ENCODE assay signal across 21 cellular contexts in the genomic region with DNA sequence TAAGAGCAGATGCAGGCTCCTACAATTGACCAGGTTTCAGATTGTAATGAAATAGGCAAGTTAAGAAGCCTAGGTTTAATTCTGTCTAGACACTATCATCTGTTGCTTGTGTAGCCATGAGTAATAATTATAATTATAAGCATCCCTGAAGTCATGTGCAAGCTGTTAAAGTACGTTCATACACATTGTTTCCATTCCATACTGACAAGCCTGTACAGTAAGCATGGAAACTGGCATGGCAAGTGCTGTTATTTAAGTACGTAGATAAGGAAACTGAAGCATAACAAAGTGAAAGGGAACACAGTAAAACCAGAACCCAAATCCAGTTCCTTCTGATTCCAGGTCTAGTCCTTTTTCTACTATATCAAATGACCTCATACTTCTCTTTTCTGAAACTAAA.
DNase-seq lines count a peak whose midpoint lies in the region; ATAC-seq lines count a peak whose summit lies in the region.
"Had no signal": no experiment of that assay in that cellular context is flagged by ENCODE, and none has a peak within 500 bp of the region (broad histone marks: within the 10 kb centered on the region; RNA-seq: fewer than 3 reads in every experiment).

No MANE protein-coding gene starts in this region.

- no peaks in the 10 kb centered on the region for H3K79me1 ChIP-seq in trophoblast cell (ENCODE audit: low read length)

- no peak overlapping the region for H4K12ac ChIP-seq in trophoblast cell (ENCODE audit: low read depth, low read length)

- H4K8ac ChIP-seq in trophoblast cell (ENCODE audit: low read depth, low read length): no peak overlapping the region

- H3K27me3 ChIP-seq in trophoblast cell (ENCODE audit: insufficient read depth, low read length): no peaks in the 10 kb centered on the region
- H3K27me3 ChIP-seq in CD4-positive, alpha-beta memory T cell (ENCODE audit: insufficient read depth, low read length): no peaks in the 10 kb centered on the region
- H3K27me3 ChIP-seq: MG63, SJSA1 had no signal

- H3K23ac ChIP-seq in trophoblast cell (ENCODE audit: low read length): no peak overlapping the region

- ATAC-seq in HG03045 (IDR thresholded peaks at IDR 0.05; ENCODE audit: unreplicated experiment): no peak

- no CpG with 5 or more reads among the region's 2 CpGs for WGBS in trophoblast cell (ENCODE audit: extremely low coverage, insufficient coverage, insufficient read length)

- H3K9ac ChIP-seq in trophoblast cell (ENCODE audit: low read length): no peak overlapping the region

- H2BK120ac ChIP-seq in trophoblast cell (ENCODE audit: insufficient read depth, low read length, poor library complexity): no peak overlapping the region

- POLR2A ChIA-PET in CD4-positive, alpha-beta memory T cell (lab: Charles Lee; ENCODE audit: partially characterized antibody): no interaction called here

- no peak overlapping the region for H3K27ac ChIP-seq in epithelial cell of prostate
- no peak overlapping the region for H3K27ac ChIP-seq in trophoblast cell (ENCODE audit: low read depth, low read length)
- H3K27ac ChIP-seq in CD4-positive, alpha-beta memory T cell (ENCODE audit: low read depth, low read length): no peak overlapping the region
- H3K27ac ChIP-seq: SJSA1 had no signal

- H3K4me3 ChIP-seq in trophoblast cell (ENCODE audit: low read depth, low read length): no peak overlapping the region
- no peak overlapping the region for H3K4me3 ChIP-seq in CD4-positive, alpha-beta memory T cell (ENCODE audit: low read length in 2 of 2)
- H3K4me3 ChIP-seq: MG63, SJSA1 had no signal

- CTCF ChIA-PET in CD4-positive, alpha-beta memory T cell (lab: Charles Lee; ENCODE audit: partially characterized antibody): no interaction called here

- H3K9me3 ChIP-seq in trophoblast cell (ENCODE audit: insufficient read depth, low read depth, low read length): peaks cover 10% of the 10 kb centered on the region
- H3K9me3 ChIP-seq in CD4-positive, alpha-beta memory T cell (ENCODE audit: control insufficient read depth in 1 of 2, low read length in 2 of 2): no peaks in the 10 kb centered on the region
- H3K9me3 ChIP-seq: MG63, SJSA1 had no signal

- H3K18ac ChIP-seq in trophoblast cell (ENCODE audit: low read length): no peak overlapping the region

- no peaks in the 10 kb centered on the region for H3K36me3 Mint-ChIP-seq in CD4-positive, alpha-beta memory T cell

- H3K4ac ChIP-seq in trophoblast cell (ENCODE audit: low read depth, low read length): no peak overlapping the region

- no peak overlapping the region for H3K14ac ChIP-seq in trophoblast cell (ENCODE audit: low read length)

- no peak overlapping the region for H2AK5ac ChIP-seq in trophoblast cell (ENCODE audit: low read length)

- no peaks in the 10 kb centered on the region for H3K79me2 ChIP-seq in trophoblast cell (ENCODE audit: control insufficient read depth, insufficient read depth, low read length, poor library complexity)

- H3K27ac Mint-ChIP-seq in CD4-positive, alpha-beta memory T cell: no peak overlapping the region

- H3K4me3 Mint-ChIP-seq in CD4-positive, alpha-beta memory T cell: no peak overlapping the region

- H2AFZ ChIP-seq in trophoblast cell (ENCODE audit: insufficient read depth, low read length, poor library complexity): no peak overlapping the region

- peaks cover 2% of the 10 kb centered on the region in 2 experiments for H3K4me1 ChIP-seq in trophoblast cell (ENCODE audit: control insufficient read depth in 1 of 2, insufficient read depth in 2 of 2, low read length in 2 of 2)
- H3K4me1 ChIP-seq in CD4-positive, alpha-beta memory T cell (ENCODE audit: insufficient read depth, low read length): no peaks in the 10 kb centered on the region
- H3K4me1 ChIP-seq: SJSA1 had no signal

- peak; percentile 21 for DNase-seq in NCI-H2171 treated with DMSO at 0.1 percent for 48 hours (lab: John Stamatoyannopoulos, UW)
- no peak for DNase-seq in NCI-H2171 (lab: John Stamatoyannopoulos, UW)
- peak; percentile 19 for DNase-seq in OCI-M1 (lab: John Stamatoyannopoulos, UW)
- peak; percentile 74 for DNase-seq in epithelial cell of prostate (ENCODE audit: low read depth, low spot score)
- DNase-seq in trophoblast cell: peak; percentile 62 to 72
- no peak for DNase-seq in NCI-H1092 (lab: John Stamatoyannopoulos, UW)
- no peak for DNase-seq in CD4-positive, alpha-beta memory T cell
- DNase-seq: 8988T, ACHN, DMS53, H7, KBM-7, MG63, NCI-H2029, NCI-H2227 treated with DMSO at 0.1 percent for 48 hours, NCI-H510A treated with DMSO at 0.1 percent for 48 hours, NCI-H748 treated with DMSO at 0.1 percent for 48 hours, Right ventricle myocardium superior, RPMI8226 had no signal

- H3K36me3 ChIP-seq in trophoblast cell (ENCODE audit: control insufficient read depth in 1 of 2, insufficient read depth in 2 of 2, low read length in 2 of 2): no peaks in the 10 kb centered on the region
- no peaks in the 10 kb centered on the region for H3K36me3 ChIP-seq in CD4-positive, alpha-beta memory T cell (ENCODE audit: insufficient read depth, low read length)
- H3K36me3 ChIP-seq: MG63, SJSA1 had no signal

- no peaks in the 10 kb centered on the region for H3K4me1 Mint-ChIP-seq in CD4-positive, alpha-beta memory T cell

- H3K4me2 ChIP-seq in trophoblast cell (ENCODE audit: low read length): no peak overlapping the region

- H2BK5ac ChIP-seq in trophoblast cell (ENCODE audit: low read depth, low read length, poor library complexity): no peak overlapping the region

- peaks cover 0 to 5% (median 0%) of the 10 kb centered on the region in 8 donors for H3K9me3 Mint-ChIP-seq in CD4-positive, alpha-beta memory T cell

- no peaks in the 10 kb centered on the region for H3K27me3 Mint-ChIP-seq in CD4-positive, alpha-beta memory T cell

- no peak overlapping the region for H4K91ac ChIP-seq in trophoblast cell (ENCODE audit: low read depth, low read length)

- H2BK12ac ChIP-seq in trophoblast cell (ENCODE audit: low read length): no peak overlapping the region

- intact Hi-C loops in CD4-positive, alpha-beta memory T cell (cut with micrococcal nuclease): no loop called here

Comparison
In these comparisons a context has a peak if more than half of its experiments do, and no peak if none do; other contexts are left out.
1. DNase-seq: peak in NCI-H2171 treated with DMSO at 0.1 percent for 48 hours (single experiment), OCI-M1 (single experiment), epithelial cell of prostate (single experiment) and trophoblast cell (2 of 2); none in NCI-H2171 (single experiment), NCI-H1092 (single experiment) and CD4-positive, alpha-beta memory T cell (0 of 5).